Comparison of ENCODE assay signal across 9 cellular contexts in genomic region chr11:65078151-65078550, GRCh38. TPM values are rescaled to one million over a fixed set of nuclear protein-coding genes. Genes with fewer than 3 reads are reported as not detected.
DNase-seq lines count a peak whose midpoint lies in the region; ATAC-seq, FAIRE-seq and TF ChIP-seq lines count a peak whose summit lies in the region.
"Had no signal": no experiment of that assay in that cellular context is flagged by ENCODE, and none has a peak within 500 bp of the region (broad histone marks: within the 10 kb centered on the region; RNA-seq: fewer than 3 reads in every experiment).

No MANE protein-coding gene starts in this region.

- no peak for FAIRE-seq in keratinocyte (lab: Jason Lieb, UNC)

- dilution Hi-C loops in keratinocyte (cut with MboI; ENCODE audit: extremely low pct_ligation_motif_present, low sequenced_read_pairs), result no loop called here

- H3K4me1 Mint-ChIP-seq in HFFc6 (ENCODE audit: low read depth), result peaks cover 39% of the 10 kb centered on the region
- peaks cover 50% of the 10 kb centered on the region for H3K4me1 Mint-ChIP-seq in activated naive CD8-positive, alpha-beta T cell treated with anti-CD3 and anti-CD28 coated beads, Interleukin-2, amount 10 ng/mL, durations not matched to agents 7 days and 5 days

- ATAC-seq in SK-N-SH treated with all-trans-retinoic acid at 6 μM for 48 hours, result peak; percentile 90
- peak; percentile 85 for ATAC-seq in activated naive CD8-positive, alpha-beta T cell treated with anti-CD3 and anti-CD28 coated beads, Interleukin-2, amount 10 ng/mL, durations not matched to agents 7 days and 5 days (ENCODE audit: low read depth)

- peaks cover 39% of the 10 kb centered on the region for H3K79me2 ChIP-seq in keratinocyte (ENCODE audit: control insufficient read depth, insufficient read depth, low read length)

- H3K4me3 Mint-ChIP-seq in HFFc6, result no peak overlapping the region
- peak overlapping the region; percentile 53 for H3K4me3 Mint-ChIP-seq in activated naive CD8-positive, alpha-beta T cell treated with anti-CD3 and anti-CD28 coated beads, Interleukin-2, amount 10 ng/mL, durations not matched to agents 7 days and 5 days

- no peaks in the 10 kb centered on the region for H4K20me1 ChIP-seq in keratinocyte (ENCODE audit: control insufficient read depth, extremely low read depth, insufficient read depth, low read length)

- H3K9me3 Mint-ChIP-seq in HFFc6, result no peaks in the 10 kb centered on the region
- no peaks in the 10 kb centered on the region for H3K9me3 Mint-ChIP-seq in activated naive CD8-positive, alpha-beta T cell treated with anti-CD3 and anti-CD28 coated beads, Interleukin-2, amount 10 ng/mL, durations not matched to agents 7 days and 5 days

- peak; percentile 82 for TF ChIP-seq CTCF in HFFc6 (IDR thresholded peaks at IDR 0.05)
- TF ChIP-seq CTCF in keratinocyte (optimal IDR thresholded peaks at IDR 0.05 in 1 of 3, IDR thresholded peaks at IDR 0.05 in 1 of 3, conservative IDR thresholded peaks at IDR 0.05 in 1 of 3; ENCODE audit: extremely low read depth in 1 of 3, insufficient read depth in 2 of 3, low read length in 3 of 3), result peak; percentile 83 to 86 (median 85)

- no peak overlapping the region for H3K9ac ChIP-seq in keratinocyte (ENCODE audit: control insufficient read depth, extremely low read depth, insufficient read depth, low read length)

- H3K36me3 ChIP-seq in keratinocyte (ENCODE audit: control insufficient read depth in 2 of 2, extremely low read depth in 1 of 2, insufficient read depth in 2 of 2, low read length in 2 of 2), result peaks cover 0 to 31% of the 10 kb centered on the region in 2 experiments

- H3K4me1 ChIP-seq in keratinocyte (ENCODE audit: control insufficient read depth, extremely low read depth, insufficient read depth, low read length), result peaks cover 20% of the 10 kb centered on the region

- no peak overlapping the region for H3K4me3 ChIP-seq in keratinocyte (ENCODE audit: control insufficient read depth in 2 of 3, extremely low read depth in 1 of 3, insufficient read depth in 2 of 3, low read depth in 1 of 3, low read length in 3 of 3)
- H3K4me3 ChIP-seq: SK-N-MC had no signal

- H3K4me2 ChIP-seq in keratinocyte (ENCODE audit: control insufficient read depth, extremely low read depth, insufficient read depth, low read depth, low read length), result no peak overlapping the region

- no peaks in the 10 kb centered on the region for H3K27me3 ChIP-seq in keratinocyte (ENCODE audit: control insufficient read depth, extremely low read depth, insufficient read depth, low read length)

- H3K9me1 ChIP-seq in keratinocyte (ENCODE audit: control insufficient read depth, extremely low read depth, insufficient read depth, low read length), result peaks cover 3% of the 10 kb centered on the region

- peaks cover 2% of the 10 kb centered on the region; the same call in 1 of the 2 replicates for H3K27me3 Mint-ChIP-seq in HFFc6 (ENCODE audit: insufficient read depth)
- no peaks in the 10 kb centered on the region for H3K27me3 Mint-ChIP-seq in activated naive CD8-positive, alpha-beta T cell treated with anti-CD3 and anti-CD28 coated beads, Interleukin-2, amount 10 ng/mL, durations not matched to agents 7 days and 5 days

- H3K27ac Mint-ChIP-seq in HFFc6, result no peak overlapping the region; the same call in 1 of the 2 replicates
- peak overlapping the region; percentile 85 for H3K27ac Mint-ChIP-seq in activated naive CD8-positive, alpha-beta T cell treated with anti-CD3 and anti-CD28 coated beads, Interleukin-2, amount 10 ng/mL, durations not matched to agents 7 days and 5 days

- no peaks in the 10 kb centered on the region for H3K9me3 ChIP-seq in keratinocyte (ENCODE audit: control insufficient read depth, low read depth, low read length)

- H3K27ac ChIP-seq in keratinocyte (ENCODE audit: control insufficient read depth, insufficient read depth, low read length), result no peak overlapping the region
- H3K27ac ChIP-seq: SK-N-MC had no signal

- peaks cover 22% of the 10 kb centered on the region for H3K36me3 Mint-ChIP-seq in HFFc6 (ENCODE audit: low read depth)
- peaks cover 44% of the 10 kb centered on the region for H3K36me3 Mint-ChIP-seq in activated naive CD8-positive, alpha-beta T cell treated with anti-CD3 and anti-CD28 coated beads, Interleukin-2, amount 10 ng/mL, durations not matched to agents 7 days and 5 days

- POLR2A ChIA-PET in activated naive CD8-positive, alpha-beta T cell treated with anti-CD3 and anti-CD28 coated beads, Interleukin-2, amount 10 ng/mL, durations not matched to agents 7 days and 5 days (lab: Charles Lee), result no interaction called here

- DNase-seq in COLO668 (lab: John Stamatoyannopoulos, UW; ENCODE audit: unreplicated experiment), result peak; percentile 65
- peak; percentile 24 for DNase-seq in HFFc6
- DNase-seq in activated naive CD8-positive, alpha-beta T cell treated with anti-CD3 and anti-CD28 coated beads, Interleukin-2, amount 10 ng/mL, durations not matched to agents 7 days and 5 days, result peak; percentile 76
- DNase-seq in keratinocyte (ENCODE audit: low read depth, low spot score), result no peak
- peak; percentile 46 for DNase-seq in stimulated activated CD8-positive, alpha-beta memory T cell treated with anti-CD3 and anti-CD28 coated beads, Interleukin-12 subunit alpha, Interleukin-12 subunit beta, amount 100 ng/mL, for 4 hours (ENCODE audit: low read depth)
- DNase-seq in epidermal melanocyte (ENCODE audit: insufficient read length, low spot score), result no peak
- DNase-seq in middle frontal gyrus (ENCODE audit: extremely low spot score, low spot score), result no peak

- H2AFZ ChIP-seq in keratinocyte (ENCODE audit: control insufficient read depth, low read length), result peak overlapping the region; percentile 41

RNA-seq across cellular contexts. Expression of gene CDCA5, which starts 5.7 kb away (rescaled TPM):
- 10 to 100 TPM; 14.3 to 28.3 (median 26.6) TPM for total RNA-seq in HFFc6 (2021; fragmentation: NEBNext Ultra II Directional; extraction: Animal tissue kit (Norgen Biotek cat#: 25700))
- 10 to 100 TPM; 85.5 to 95.7 TPM for total RNA-seq in activated naive CD8-positive, alpha-beta T cell treated with anti-CD3 and anti-CD28 coated beads, Interleukin-2, amount 10 ng/mL, durations not matched to agents 7 days and 5 days
- polyA plus RNA-seq in keratinocyte, result 1.9 to 10.4 TPM (median 8.0 TPM) in 3 replicates
- polyA plus RNA-seq in keratinocyte (2011; ENCODE audit: low read depth), result 0.54 TPM
- polyA plus RNA-seq in keratinocyte (2011; cell fraction: cytosol; rRNA removed), result 3.1 and 4.1 TPM in 2 replicates
- 3.0 and 3.1 TPM in 2 replicates for polyA plus RNA-seq in keratinocyte (2011; cell fraction: nucleus; rRNA removed)
- 0.49 and 11.7 TPM in 2 replicates for polyA plus RNA-seq in keratinocyte (2012; ENCODE audit: low replicate concordance)
- 2.3 to 7.5 TPM (median 6.4 TPM) in 3 replicates for polyA minus RNA-seq in keratinocyte
- polyA minus RNA-seq in keratinocyte (2011; cell fraction: cytosol; rRNA and poly(A)+ RNA removed), result 4.0 TPM
- 1.6 and 1.8 TPM in 2 replicates for polyA minus RNA-seq in keratinocyte (2011; cell fraction: nucleus; rRNA and poly(A)+ RNA removed)

RNA-seq across cellular contexts. Expression of gene ZFPL1, which starts 5.9 kb away (rescaled TPM):
- 10 to 100 TPM; 41.0 to 56.6 (median 53.6) TPM for total RNA-seq in HFFc6 (2021; fragmentation: NEBNext Ultra II Directional; extraction: Animal tissue kit (Norgen Biotek cat#: 25700))
- total RNA-seq in activated naive CD8-positive, alpha-beta T cell treated with anti-CD3 and anti-CD28 coated beads, Interleukin-2, amount 10 ng/mL, durations not matched to agents 7 days and 5 days, result 10 to 100 TPM; 37.3 to 41.2 TPM
- polyA plus RNA-seq in keratinocyte, result 15.0 to 28.3 TPM (median 18.6 TPM) in 3 replicates
- 6.1 TPM for polyA plus RNA-seq in keratinocyte (2011; ENCODE audit: low read depth)
- polyA plus RNA-seq in keratinocyte (2011; cell fraction: cytosol; rRNA removed), result 19.9 and 29.4 TPM in 2 replicates
- polyA plus RNA-seq in keratinocyte (2011; cell fraction: nucleus; rRNA removed), result 32.1 and 33.6 TPM in 2 replicates
- 24.2 and 33.9 TPM in 2 replicates for polyA plus RNA-seq in keratinocyte (2012; ENCODE audit: low replicate concordance)
- polyA minus RNA-seq in keratinocyte, result 15.8 to 44.0 TPM (median 17.5 TPM) in 3 replicates
- polyA minus RNA-seq in keratinocyte (2011; cell fraction: cytosol; rRNA and poly(A)+ RNA removed), result 21.1 TPM
- polyA minus RNA-seq in keratinocyte (2011; cell fraction: nucleus; rRNA and poly(A)+ RNA removed), result 13.0 and 13.7 TPM in 2 replicates

RNA-seq across cellular contexts. Expression of gene VPS51, which starts 17.9 kb away (rescaled TPM):
- 10 to 100 TPM; 61.2 to 90.1 (median 79.4) TPM for total RNA-seq in HFFc6 (2021; fragmentation: NEBNext Ultra II Directional; extraction: Animal tissue kit (Norgen Biotek cat#: 25700))
- total RNA-seq in activated naive CD8-positive, alpha-beta T cell treated with anti-CD3 and anti-CD28 coated beads, Interleukin-2, amount 10 ng/mL, durations not matched to agents 7 days and 5 days, result 100 to 1,000 TPM; 130 to 138 TPM
- polyA plus RNA-seq in keratinocyte, result 28.8 to 64.0 TPM (median 43.1 TPM) in 3 replicates
- polyA plus RNA-seq in keratinocyte (2011; ENCODE audit: low read depth), result 82.5 TPM
- polyA plus RNA-seq in keratinocyte (2011; cell fraction: cytosol; rRNA removed), result 21.1 and 42.2 TPM in 2 replicates
- polyA plus RNA-seq in keratinocyte (2011; cell fraction: nucleus; rRNA removed), result 40.6 and 52.9 TPM in 2 replicates
- 47.2 and 51.2 TPM in 2 replicates for polyA plus RNA-seq in keratinocyte (2012; ENCODE audit: low replicate concordance)
- 67.3 to 153 TPM (median 85.3 TPM) in 3 replicates for polyA minus RNA-seq in keratinocyte
- 171 TPM for polyA minus RNA-seq in keratinocyte (2011; cell fraction: cytosol; rRNA and poly(A)+ RNA removed)
- 47.1 and 49.4 TPM in 2 replicates for polyA minus RNA-seq in keratinocyte (2011; cell fraction: nucleus; rRNA and poly(A)+ RNA removed)

RNA-seq across cellular contexts. Expression of gene NAALADL1, which starts 19.8 kb away (rescaled TPM):
- total RNA-seq in HFFc6 (2021; fragmentation: NEBNext Ultra II Directional; extraction: Animal tissue kit (Norgen Biotek cat#: 25700)), result not detected
- total RNA-seq in activated naive CD8-positive, alpha-beta T cell treated with anti-CD3 and anti-CD28 coated beads, Interleukin-2, amount 10 ng/mL, durations not matched to agents 7 days and 5 days, result 10 to 100 TPM; 19.8 to 22.3 TPM
- 1.9 to 3.2 TPM (median 2.3 TPM) in 3 replicates for polyA plus RNA-seq in keratinocyte
- polyA plus RNA-seq in keratinocyte (2011; ENCODE audit: low read depth), result not detected
- 1.5 and 2.6 TPM in 2 replicates for polyA plus RNA-seq in keratinocyte (2011; cell fraction: cytosol; rRNA removed)
- polyA plus RNA-seq in keratinocyte (2011; cell fraction: nucleus; rRNA removed), result 1.2 and 1.5 TPM in 2 replicates
- polyA plus RNA-seq in keratinocyte (2012; ENCODE audit: low replicate concordance), result 0.82 and 3.3 TPM in 2 replicates
- polyA minus RNA-seq in keratinocyte, result 2.4 to 4.4 TPM (median 2.6 TPM) in 3 replicates
- polyA minus RNA-seq in keratinocyte (2011; cell fraction: cytosol; rRNA and poly(A)+ RNA removed), result not detected
- polyA minus RNA-seq in keratinocyte (2011; cell fraction: nucleus; rRNA and poly(A)+ RNA removed), result not detected in 2 replicates

RNA-seq across cellular contexts. Expression of gene TM7SF2, which starts 33.5 kb away (rescaled TPM):
- total RNA-seq in HFFc6 (2021; fragmentation: NEBNext Ultra II Directional; extraction: Animal tissue kit (Norgen Biotek cat#: 25700)), result 1 to 10 TPM; 3.8 to 6.4 (median 4.9) TPM
- 10 to 100 TPM; 26.1 to 26.2 TPM for total RNA-seq in activated naive CD8-positive, alpha-beta T cell treated with anti-CD3 and anti-CD28 coated beads, Interleukin-2, amount 10 ng/mL, durations not matched to agents 7 days and 5 days
- polyA plus RNA-seq in keratinocyte, result 9.7 to 12.6 TPM (median 10.7 TPM) in 3 replicates
- 52.1 TPM for polyA plus RNA-seq in keratinocyte (2011; ENCODE audit: low read depth)
- polyA plus RNA-seq in keratinocyte (2011; cell fraction: cytosol; rRNA removed), result 8.3 and 10.2 TPM in 2 replicates
- polyA plus RNA-seq in keratinocyte (2011; cell fraction: nucleus; rRNA removed), result 14.3 and 15.5 TPM in 2 replicates
- polyA plus RNA-seq in keratinocyte (2012; ENCODE audit: low replicate concordance), result 11.1 and 76.6 TPM in 2 replicates
- polyA minus RNA-seq in keratinocyte, result 15.1 to 69.8 TPM (median 15.7 TPM) in 3 replicates
- polyA minus RNA-seq in keratinocyte (2011; cell fraction: cytosol; rRNA and poly(A)+ RNA removed), result 9.0 TPM
- polyA minus RNA-seq in keratinocyte (2011; cell fraction: nucleus; rRNA and poly(A)+ RNA removed), result 10.4 and 10.5 TPM in 2 replicates

Comparison
In these comparisons a context has a peak if more than half of its experiments do, and no peak if none do; other contexts are left out.
1. DNase-seq: peak in COLO668 (single experiment), HFFc6 (single experiment), activated naive CD8-positive, alpha-beta T cell treated with anti-CD3 and anti-CD28 coated beads, Interleukin-2, amount 10 ng/mL, durations not matched to agents 7 days and 5 days (single experiment) and stimulated activated CD8-positive, alpha-beta memory T cell treated with anti-CD3 and anti-CD28 coated beads, Interleukin-12 subunit alpha, Interleukin-12 subunit beta, amount 100 ng/mL, for 4 hours (single experiment); none in keratinocyte (single experiment), epidermal melanocyte (single experiment) and middle frontal gyrus (single experiment).